ENCODE assay signal across 8 cellular contexts in genomic region chr16:14284930-14285541, GRCh38.
DNase-seq lines count a peak whose midpoint lies in the region; ATAC-seq and FAIRE-seq lines count a peak whose summit lies in the region.

No MANE protein-coding gene starts in this region.

- no peak for FAIRE-seq in HTR-8/SVneo (lab: Jason Lieb, UNC)

- peak overlapping the region; percentile 73 for H3K4me3 ChIP-seq in endocrine pancreas (ENCODE audit: control insufficient read depth, insufficient read depth, low read length)
- peak overlapping the region; percentile 92 for H3K4me3 ChIP-seq in mucosa of stomach (ENCODE audit: low read length)

- no peaks in the 10 kb centered on the region for H3K36me3 ChIP-seq in endocrine pancreas (ENCODE audit: control insufficient read depth, insufficient read depth, low read length)
- H3K36me3 ChIP-seq in mucosa of stomach (ENCODE audit: control insufficient read depth, insufficient read depth, low read length): no peaks in the 10 kb centered on the region

- no peaks in the 10 kb centered on the region for H3K9me3 ChIP-seq in endocrine pancreas (ENCODE audit: control insufficient read depth, low read length)
- peaks cover 5% of the 10 kb centered on the region for H3K9me3 ChIP-seq in mucosa of stomach (ENCODE audit: control insufficient read depth, low read length)

- peak; percentile 49 to 72 for DNase-seq in NCI-H2081 (lab: John Stamatoyannopoulos, UW)
- no peak for DNase-seq in NCI-H2081 treated with DMSO at 0.1 percent for 48 hours (lab: John Stamatoyannopoulos, UW)
- peak; percentile 48 for DNase-seq in HTR-8/SVneo (ENCODE audit: insufficient read length, low spot score)
- peak; percentile 33 for DNase-seq in SHP77 treated with DMSO at 0.1 percent for 48 hours (lab: John Stamatoyannopoulos, UW)
- no peak for DNase-seq in HPDE6-E6E7 (ENCODE audit: extremely low spot score)

- H3K9ac ChIP-seq in endocrine pancreas (ENCODE audit: control insufficient read depth, insufficient read depth, low read length) (peak overlapping the region; percentile 65), mucosa of stomach (ENCODE audit: low read length) (peak overlapping the region; percentile 71)

- H3K27me3 ChIP-seq in endocrine pancreas (ENCODE audit: control insufficient read depth, insufficient read depth, low read length) (no peaks in the 10 kb centered on the region), mucosa of stomach (ENCODE audit: control insufficient read depth, insufficient read depth, low read length) (no peaks in the 10 kb centered on the region)

- H3K4me1 ChIP-seq in endocrine pancreas (ENCODE audit: control insufficient read depth, insufficient read depth, low read length) (no peaks in the 10 kb centered on the region), mucosa of stomach (ENCODE audit: control insufficient read depth, insufficient read depth, low read length) (peaks cover 6% of the 10 kb centered on the region)

- peak; percentile 39 for ATAC-seq in GM21529 (IDR thresholded peaks at IDR 0.05; ENCODE audit: unreplicated experiment)

Comparison
In these comparisons a context has a peak if more than half of its experiments do, and no peak if none do; other contexts are left out.
1. DNase-seq: peak in NCI-H2081 (2 of 2), HTR-8/SVneo (single experiment) and SHP77 treated with DMSO at 0.1 percent for 48 hours (single experiment); none in NCI-H2081 treated with DMSO at 0.1 percent for 48 hours (single experiment) and HPDE6-E6E7 (single experiment).